In genomic region chr4:167867191-167867590, GRCh38 we compare ENCODE assay signal across 9 cellular contexts.
"Had no signal": no experiment of that assay in that cellular context is flagged by ENCODE, and none has a peak within 500 bp of the region (broad histone marks: within the 10 kb centered on the region; RNA-seq: fewer than 3 reads in every experiment).

No MANE protein-coding gene starts in this region.

- H3K4me2 ChIP-seq: GM23338 had no signal

- H3K27ac ChIP-seq: HL-60 had no signal

- ATAC-seq: GM23338, K562 had no signal

- H3K4me3 ChIP-seq: GM23338, K562 had no signal

- FAIRE-seq: H1, H54, K562 had no signal

- H2AFZ ChIP-seq: GM23338 had no signal

- DNase-seq: H9, HCEC 1CT, IMR-90, KG1 had no signal
